Comparison of ENCODE assay signal across 25 cellular contexts in the genomic region with DNA sequence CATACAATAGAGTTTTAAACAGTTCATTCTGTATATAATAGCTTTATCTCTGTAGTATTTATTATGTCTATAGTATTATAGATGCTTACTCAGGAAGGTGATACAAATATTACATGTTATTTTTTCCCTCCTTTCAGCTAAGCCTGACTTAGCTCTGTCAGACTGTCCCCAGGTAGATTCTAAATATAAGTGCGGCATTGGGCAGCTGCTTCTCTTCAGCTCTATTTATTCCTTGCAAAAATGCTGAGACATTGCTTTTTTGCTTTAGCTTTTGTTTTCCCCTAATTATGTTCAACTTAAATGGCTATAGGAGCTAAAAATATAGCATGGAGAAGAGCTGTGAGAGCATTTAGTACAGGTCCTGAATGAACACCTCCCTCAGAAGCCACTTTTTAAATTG.
"Had no signal": no experiment of that assay in that cellular context is flagged by ENCODE, and none has a peak within 500 bp of the region (broad histone marks: within the 10 kb centered on the region; RNA-seq: fewer than 3 reads in every experiment).

No MANE protein-coding gene starts in this region.

- DNase-seq: activated B cell treated with CpG ODN at 0.5 μM for 24 hours; activated CD4-positive, alpha-beta T cell treated with anti-CD3 and anti-CD28 coated beads for 48 hours; activated CD4-positive, alpha-beta T cell treated with anti-CD3 and anti-CD28 coated beads, Interleukin-2, amount 50 U/mL, for 1 hour; activated CD4-positive, alpha-beta T cell treated with anti-CD3 and anti-CD28 coated beads, Interleukin-2, amount 50 U/mL, for 48 hours; activated CD8-positive, alpha-beta memory T cell treated with anti-CD3 and anti-CD28 coated beads for 24 hours; activated CD8-positive, alpha-beta T cell treated with anti-CD3 and anti-CD28 coated beads for 36 hours; activated effector memory CD4-positive, alpha-beta T cell treated with Interleukin-2 at 50 U/mL for 16 hours; activated gamma-delta T cell treated with Interleukin-2 at 50 U/mL for 16 hours; activated naive CD4-positive, alpha-beta T cell treated with anti-CD3 and anti-CD28 coated beads, Interleukin-2, amount 50 U/mL, for 16 hours; activated naive CD4-positive, alpha-beta T cell treated with Interleukin-2 at 50 U/mL for 16 hours; activated T-cell treated with anti-CD3 and anti-CD28 coated beads, Interleukin-2, amount 50 U/mL, for 4 hours; amniotic stem cell; anterior cingulate cortex; brain microvascular endothelial cell; dorsolateral prefrontal cortex; effector memory CD4-positive, alpha-beta T cell; endodermal cell; foreskin fibroblast; head of caudate nucleus; T1000; WERI-Rb-1 had no signal

- FAIRE-seq: astrocyte, bronchial epithelial cell, frontal cortex had no signal

- H3K36me3 ChIP-seq: brain microvascular endothelial cell, WERI-Rb-1 had no signal

- H3K4me3 ChIP-seq: coronary artery, dorsolateral prefrontal cortex had no signal

- H3K27me3 ChIP-seq: brain microvascular endothelial cell, dorsolateral prefrontal cortex had no signal

- H3K27ac ChIP-seq: brain microvascular endothelial cell, coronary artery, dorsolateral prefrontal cortex, WERI-Rb-1 had no signal
